In the genomic region with DNA sequence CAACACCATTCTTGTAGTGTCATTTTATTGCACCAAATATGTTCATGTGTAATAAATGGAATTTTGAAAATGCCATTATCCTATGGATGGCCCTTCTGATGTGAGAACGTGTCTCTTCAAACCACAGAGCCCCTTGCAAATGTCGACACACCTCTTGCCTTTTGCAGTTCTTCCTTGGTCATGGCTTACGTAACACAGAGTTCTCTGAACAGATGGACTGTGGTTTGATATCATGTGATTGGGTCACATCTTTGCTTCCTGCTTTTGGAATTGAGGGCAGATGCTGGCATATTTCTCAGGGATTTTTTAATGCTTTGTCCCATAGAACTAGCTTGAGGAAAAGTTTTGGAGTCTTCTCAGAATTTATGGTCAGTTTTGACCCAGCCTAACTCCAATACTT, we compare ENCODE assay signal across 10 cellular contexts. TPM values are rescaled to one million over a fixed set of nuclear protein-coding genes. Genes with fewer than 3 reads are reported as not detected.
DNase-seq lines count a peak whose midpoint lies in the region; ATAC-seq and TF ChIP-seq lines count a peak whose summit lies in the region.
"Had no signal": no experiment of that assay in that cellular context is flagged by ENCODE, and none has a peak within 500 bp of the region (broad histone marks: within the 10 kb centered on the region; RNA-seq: fewer than 3 reads in every experiment).

No MANE protein-coding gene starts in this region.

- no peak for ATAC-seq in psoas muscle
- ATAC-seq in GM18519 (IDR thresholded peaks at IDR 0.05; ENCODE audit: low FRiP score, unreplicated experiment) = no peak
- ATAC-seq: activated CD8-positive, alpha-beta memory T cell treated with anti-CD3 and anti-CD28 coated beads, Interleukin-2, amount 10 ng/mL, durations not matched to agents 7 days and 5 days had no signal

- no peaks in the 10 kb centered on the region for H3K9me3 ChIP-seq in psoas muscle

- DNase-seq in DMS 273 (lab: John Stamatoyannopoulos, UW; ENCODE audit: unreplicated experiment) (peak; percentile 86), NCI-H2171 (lab: John Stamatoyannopoulos, UW) (peak; percentile 54), chondrocyte (ENCODE audit: low spot score) (no peak), psoas muscle (no peak), germinal center (ENCODE audit: low spot score) (no peak), type B pancreatic cell (ENCODE audit: extremely low spot score, unreplicated experiment) (no peak), activated gamma-delta T cell treated with Interleukin-2 at 50 U/mL for 16 hours (no peak)
- DNase-seq: activated CD8-positive, alpha-beta memory T cell treated with anti-CD3 and anti-CD28 coated beads, Interleukin-2, amount 10 ng/mL, durations not matched to agents 7 days and 5 days had no signal

- no peaks in the 10 kb centered on the region for H3K9me3 Mint-ChIP-seq in chondrocyte (ENCODE audit: low read depth)
- no peaks in the 10 kb centered on the region for H3K9me3 Mint-ChIP-seq in type B pancreatic cell

- peak overlapping the region; percentile 50 for H3K27ac ChIP-seq in psoas muscle
- H3K27ac ChIP-seq: SK-N-MC had no signal

- peaks cover 79% of the 10 kb centered on the region for H3K4me1 Mint-ChIP-seq in chondrocyte (ENCODE audit: low read depth)
- peaks cover 36% of the 10 kb centered on the region for H3K4me1 Mint-ChIP-seq in type B pancreatic cell (ENCODE audit: unreplicated experiment)

- H3K27ac Mint-ChIP-seq in chondrocyte (ENCODE audit: unreplicated experiment) (peak overlapping the region; percentile 67), type B pancreatic cell (no peak overlapping the region)

- no peak overlapping the region for H3K4me3 ChIP-seq in psoas muscle
- H3K4me3 ChIP-seq: SK-N-MC had no signal

- no peaks in the 10 kb centered on the region for H3K36me3 ChIP-seq in psoas muscle (ENCODE audit: insufficient read depth in 1 of 2, low read depth in 1 of 2)

- 74 to 83% (median 75%) methylated on average over 3 of the region's 3 CpGs for WGBS in psoas muscle, 3 donors

- H3K4me3 Mint-ChIP-seq in chondrocyte (ENCODE audit: unreplicated experiment) (no peak overlapping the region), type B pancreatic cell (no peak overlapping the region)
- H3K4me3 Mint-ChIP-seq: activated CD8-positive, alpha-beta memory T cell treated with anti-CD3 and anti-CD28 coated beads, Interleukin-2, amount 10 ng/mL, durations not matched to agents 7 days and 5 days had no signal

- H3K27me3 ChIP-seq in psoas muscle (ENCODE audit: insufficient read depth in 3 of 3, low read length in 2 of 3) = no peaks in the 10 kb centered on the region

- no peaks in the 10 kb centered on the region for H3K36me3 Mint-ChIP-seq in chondrocyte (ENCODE audit: low read depth)
- peaks cover 13% of the 10 kb centered on the region for H3K36me3 Mint-ChIP-seq in type B pancreatic cell

- TF ChIP-seq CTCF in chondrocyte (IDR thresholded peaks at IDR 0.05) = no peak
- no peak for TF ChIP-seq CTCF in psoas muscle (IDR thresholded peaks at IDR 0.05)
- TF ChIP-seq CTCF in type B pancreatic cell (conservative IDR thresholded peaks at IDR 0.05) = no peak

- H3K27me3 Mint-ChIP-seq in chondrocyte (ENCODE audit: low read depth) = no peaks in the 10 kb centered on the region
- H3K27me3 Mint-ChIP-seq in type B pancreatic cell = no peaks in the 10 kb centered on the region
- H3K27me3 Mint-ChIP-seq: activated CD8-positive, alpha-beta memory T cell treated with anti-CD3 and anti-CD28 coated beads, Interleukin-2, amount 10 ng/mL, durations not matched to agents 7 days and 5 days had no signal

- intact Hi-C loops in psoas muscle (cut with DNase I) = no loop called here

- peaks cover 76% of the 10 kb centered on the region for H3K4me1 ChIP-seq in psoas muscle

RNA-seq across cellular contexts. Expression of a gene that starts 4.6 kb away (rescaled TPM):
- total RNA-seq in chondrocyte (71.1 to 109 TPM (median 105 TPM) in 3 replicates), psoas muscle (10 to 100 TPM; 18.3 to 25.7 (median 20.6) TPM), type B pancreatic cell (ENCODE audit: low replicate concordance) (34.4 and 88.1 TPM in 2 replicates)
- polyA plus RNA-seq in psoas muscle = 1 to 10 TPM; 5.3 to 7.8 (median 5.4) TPM

Comparison
In these comparisons a context has a peak if more than half of its experiments do, and no peak if none do; other contexts are left out.
1. DNase-seq: peak in DMS 273 (single experiment) and NCI-H2171 (single experiment); none in chondrocyte (single experiment), psoas muscle (0 of 2), germinal center (single experiment), type B pancreatic cell (single experiment) and activated gamma-delta T cell treated with Interleukin-2 at 50 U/mL for 16 hours (single experiment).